1 cellular context compared by ENCODE assay signal in the genomic region with DNA sequence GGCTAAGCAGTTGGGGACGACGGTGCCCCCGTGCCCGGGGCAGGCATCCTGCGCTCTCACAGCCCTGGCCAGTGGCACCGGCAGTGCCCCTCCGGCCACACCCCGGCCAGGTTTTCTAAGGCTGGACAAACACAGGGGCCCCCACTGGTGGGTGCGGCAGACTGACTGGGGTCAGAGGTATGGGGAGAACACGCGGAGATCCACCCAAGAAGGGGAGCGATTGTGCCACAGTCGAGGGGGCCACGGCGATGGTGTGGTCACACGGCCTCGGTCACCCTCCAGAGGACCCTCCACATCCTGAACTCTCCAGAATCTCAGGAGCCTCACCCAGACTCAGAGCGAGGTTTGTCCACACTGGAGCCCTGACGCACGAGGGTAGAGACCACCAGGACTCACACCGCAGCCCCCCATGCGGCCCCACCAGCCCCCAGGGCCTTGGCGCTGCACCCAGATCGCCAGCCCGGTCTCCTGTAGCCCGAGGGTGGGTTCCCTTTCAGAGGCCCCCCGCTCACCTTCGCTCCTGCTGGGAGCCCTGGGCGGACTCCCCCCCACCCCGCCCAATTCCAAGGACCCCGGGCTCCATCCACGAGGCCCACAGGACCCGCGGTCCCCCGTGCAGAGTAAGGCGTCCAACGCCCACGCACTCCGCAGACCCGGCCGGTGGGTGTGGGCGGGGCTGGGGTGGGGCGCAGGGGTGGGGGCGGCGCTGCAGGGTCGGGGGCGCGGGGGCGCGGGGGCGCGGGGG.
A peak's percentile ranks its signal among the peaks of the same experiment; 100 is the strongest.
TF ChIP-seq lines count a peak whose summit lies in the region.

No MANE protein-coding gene starts in this region.

TF ChIP-seq in HepG2, 621 proteins besides CTCF, POLR2A, EP300 and RAD21:
- no peak for TF ChIP-seq MEF2D (CRISPR knock-in tag; IDR thresholded peaks at IDR 0.05)
- TF ChIP-seq HNRNPL (IDR thresholded peaks at IDR 0.05; ENCODE audit: low read depth, low read length) = 0 out of 2 replicates have a peak, but pooled peaks have one; percentile 41
- no peak for TF ChIP-seq CREB3 (CRISPR knock-in tag; IDR thresholded peaks at IDR 0.05)
- no peak for TF ChIP-seq ARHGAP35 (CRISPR knock-in tag; IDR thresholded peaks at IDR 0.05; ENCODE audit: borderline replicate concordance)
- TF ChIP-seq, protein P1, sequence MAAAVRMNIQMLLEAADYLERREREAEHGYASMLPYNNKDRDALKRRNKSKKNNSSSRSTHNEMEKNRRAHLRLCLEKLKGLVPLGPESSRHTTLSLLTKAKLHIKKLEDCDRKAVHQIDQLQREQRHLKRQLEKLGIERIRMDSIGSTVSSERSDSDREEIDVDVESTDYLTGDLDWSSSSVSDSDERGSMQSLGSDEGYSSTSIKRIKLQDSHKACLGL (CRISPR knock-in tag; IDR thresholded peaks at IDR 0.05) = 0 out of 2 replicates have a peak, but pooled peaks have one; percentile 11
